In genomic region chr20:50413088-50413500, GRCh38 we compare ENCODE assay signal across 1 cellular context.
A peak's percentile ranks its signal among the peaks of the same experiment; 100 is the strongest.
TF ChIP-seq lines count a peak whose summit lies in the region.

No MANE protein-coding gene starts in this region.

TF ChIP-seq in HepG2, 621 proteins besides CTCF, POLR2A, EP300 and RAD21 (continued from another document and continues in another):
- TF ChIP-seq REST (IDR thresholded peaks at IDR 0.05; ENCODE audit: borderline replicate concordance in 1 of 2, low read depth in 1 of 2, low read length in 2 of 2) (0 out of 4 replicates have a peak, but pooled peaks of 1 of the 2 experiments have one; percentile 7), ZNF280B (CRISPR knock-in tag; IDR thresholded peaks at IDR 0.05; ENCODE audit: borderline replicate concordance) (no peak), AKNA (CRISPR knock-in tag; IDR thresholded peaks at IDR 0.05; ENCODE audit: borderline replicate concordance) (no peak), ZNF703 (CRISPR knock-in tag; IDR thresholded peaks at IDR 0.05; ENCODE audit: borderline replicate concordance) (no peak), MED8 (CRISPR knock-in tag; IDR thresholded peaks at IDR 0.05; ENCODE audit: insufficient replicate concordance) (no peak), NFAT5 (CRISPR knock-in tag; IDR thresholded peaks at IDR 0.05) (no peak), REL (CRISPR knock-in tag; conservative IDR thresholded peaks at IDR 0.05) (no peak), RFXANK (CRISPR knock-in tag; IDR thresholded peaks at IDR 0.05) (no peak), ZNF343 (CRISPR knock-in tag; IDR thresholded peaks at IDR 0.05) (no peak), IRF2 (CRISPR knock-in tag; IDR thresholded peaks at IDR 0.05) (peak; percentile 57; the same call in 1 of the 2 replicates), ZNF724P (CRISPR knock-in tag; IDR thresholded peaks at IDR 0.05; ENCODE audit: borderline replicate concordance) (no peak), DPF2 (CRISPR knock-in tag; IDR thresholded peaks at IDR 0.05; ENCODE audit: borderline replicate concordance, low read depth) (no peak), MYPOP (CRISPR knock-in tag; IDR thresholded peaks at IDR 0.05) (no peak), KLF16 (CRISPR knock-in tag; IDR thresholded peaks at IDR 0.05) (0 out of 4 replicates have a peak, but pooled peaks of 1 of the 2 experiments have one; percentile 39), AGO2 (optimal IDR thresholded peaks at IDR 0.05; ENCODE audit: low read depth, low read length) (no peak), REPIN1 (CRISPR knock-in tag; IDR thresholded peaks at IDR 0.05; ENCODE audit: borderline replicate concordance, low read depth) (no peak), GTF3A (CRISPR knock-in tag; conservative IDR thresholded peaks at IDR 0.05) (no peak), ZNF552 (CRISPR knock-in tag; IDR thresholded peaks at IDR 0.05; ENCODE audit: borderline replicate concordance) (no peak), DMTF1 (CRISPR knock-in tag; IDR thresholded peaks at IDR 0.05) (no peak), FOSL2 (CRISPR knock-in tag; IDR thresholded peaks at IDR 0.05) (no peak), ZNF280D (CRISPR knock-in tag; IDR thresholded peaks at IDR 0.05) (no peak), ZNF598 (CRISPR knock-in tag; IDR thresholded peaks at IDR 0.05; ENCODE audit: borderline replicate concordance) (peak; percentile 46; the same call in 1 of the 2 replicates), ZNF800 (CRISPR knock-in tag; IDR thresholded peaks at IDR 0.05) (0 out of 2 replicates have a peak, but pooled peaks have one; percentile 40), ZNF160 (CRISPR knock-in tag; IDR thresholded peaks at IDR 0.05) (no peak)
